In the genomic region with DNA sequence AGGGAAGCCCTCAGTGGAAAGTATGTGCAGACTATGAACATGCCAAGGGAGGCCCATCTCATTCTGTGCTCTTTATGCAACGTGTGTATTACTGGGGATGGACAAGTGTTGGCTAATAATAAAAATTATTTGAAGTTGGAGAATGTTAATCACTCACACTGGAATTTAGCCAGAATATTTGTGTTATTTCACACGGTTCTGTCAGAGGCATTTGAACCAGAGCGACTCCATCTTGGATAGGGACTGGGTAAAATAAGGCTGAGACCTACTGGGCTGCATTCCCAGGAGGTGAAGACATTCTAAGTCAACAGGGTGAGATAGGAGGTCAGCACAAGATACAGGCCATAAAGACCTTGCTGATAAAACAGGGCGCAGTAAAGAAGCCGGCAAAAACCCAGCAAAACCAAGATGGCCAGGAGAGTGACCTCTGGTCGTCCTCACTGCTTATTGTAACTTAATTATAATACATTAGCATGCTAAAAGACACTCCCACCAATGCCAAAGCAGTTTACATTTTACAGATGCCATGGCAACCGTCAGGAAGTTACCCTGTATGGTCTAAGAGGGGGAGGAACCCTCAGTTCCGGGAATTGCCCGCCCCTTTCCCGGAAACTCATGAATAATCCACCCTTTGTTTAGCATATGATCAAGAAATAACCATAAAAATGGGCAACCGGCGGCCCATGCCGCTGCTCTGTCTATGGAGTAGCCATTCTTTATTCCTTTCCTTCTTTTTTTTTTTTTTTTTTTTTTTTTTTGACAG, we compare ENCODE assay signal across 8 cellular contexts. TPM values are rescaled to one million over a fixed set of nuclear protein-coding genes. Genes with fewer than 3 reads are reported as not detected.
A peak's percentile ranks its signal among the peaks of the same experiment; 100 is the strongest.
DNase-seq lines count a peak whose midpoint lies in the region; ATAC-seq and TF ChIP-seq lines count a peak whose summit lies in the region.

No MANE protein-coding gene starts in this region.

- TF ChIP-seq CTCF in type B pancreatic cell (conservative IDR thresholded peaks at IDR 0.05), result no peak

- POLR2A ChIA-PET in activated CD4-positive, alpha-beta memory T cell treated with anti-CD3 and anti-CD28 coated beads, Interleukin-2, amount 10 ng/mL, durations not matched to agents 7 days and 5 days (lab: Charles Lee), result no interaction called here

- ATAC-seq in GM18517 (IDR thresholded peaks at IDR 0.05; ENCODE audit: unreplicated experiment), result no peak

- no peak overlapping the region for H3K9ac ChIP-seq in iPS-18a (ENCODE audit: low read length)

- peaks cover 28% of the 10 kb centered on the region for H3K4me1 Mint-ChIP-seq in activated CD4-positive, alpha-beta memory T cell treated with anti-CD3 and anti-CD28 coated beads, Interleukin-2, amount 10 ng/mL, durations not matched to agents 7 days and 5 days
- peaks cover 5% of the 10 kb centered on the region for H3K4me1 Mint-ChIP-seq in type B pancreatic cell (ENCODE audit: unreplicated experiment)

- H3K36me3 ChIP-seq in iPS-18a (ENCODE audit: control insufficient read depth, low read depth, low read length), result peaks cover 5% of the 10 kb centered on the region

- H3K4me3 ChIP-seq in iPS-18a (ENCODE audit: low read length), result no peak overlapping the region

- peaks cover 41% of the 10 kb centered on the region for H3K27me3 Mint-ChIP-seq in activated CD4-positive, alpha-beta memory T cell treated with anti-CD3 and anti-CD28 coated beads, Interleukin-2, amount 10 ng/mL, durations not matched to agents 7 days and 5 days
- peaks cover 38% of the 10 kb centered on the region for H3K27me3 Mint-ChIP-seq in type B pancreatic cell

- H3K27me3 ChIP-seq in iPS-18a (ENCODE audit: control insufficient read depth, insufficient read depth, low read length), result peaks cover 35% of the 10 kb centered on the region

- CTCF ChIA-PET in activated CD4-positive, alpha-beta memory T cell treated with anti-CD3 and anti-CD28 coated beads, Interleukin-2, amount 10 ng/mL, durations not matched to agents 7 days and 5 days (lab: Charles Lee), result no interaction called here

- no peaks in the 10 kb centered on the region for H3K9me3 Mint-ChIP-seq in activated CD4-positive, alpha-beta memory T cell treated with anti-CD3 and anti-CD28 coated beads, Interleukin-2, amount 10 ng/mL, durations not matched to agents 7 days and 5 days
- no peaks in the 10 kb centered on the region for H3K9me3 Mint-ChIP-seq in type B pancreatic cell

- no peaks in the 10 kb centered on the region for H3K9me3 ChIP-seq in iPS-18a (ENCODE audit: control insufficient read depth, low read depth, low read length)

- no peak overlapping the region for H3K27ac Mint-ChIP-seq in activated CD4-positive, alpha-beta memory T cell treated with anti-CD3 and anti-CD28 coated beads, Interleukin-2, amount 10 ng/mL, durations not matched to agents 7 days and 5 days
- H3K27ac Mint-ChIP-seq in type B pancreatic cell, result no peak overlapping the region

- H3K4me1 ChIP-seq in iPS-18a (ENCODE audit: control insufficient read depth, low read depth, low read length), result peaks cover 15% of the 10 kb centered on the region

- no peak overlapping the region for H3K4me3 Mint-ChIP-seq in activated CD4-positive, alpha-beta memory T cell treated with anti-CD3 and anti-CD28 coated beads, Interleukin-2, amount 10 ng/mL, durations not matched to agents 7 days and 5 days
- peak overlapping the region; percentile 56 for H3K4me3 Mint-ChIP-seq in type B pancreatic cell

- DNase-seq in activated effector memory CD4-positive, alpha-beta T cell treated with anti-CD3 and anti-CD28 coated beads, Interleukin-2, amount 50 U/mL, for 16 hours, result peak; percentile 70
- DNase-seq in activated effector memory CD4-positive, alpha-beta T cell treated with Interleukin-2 at 50 U/mL for 16 hours, result no peak
- peak; percentile 43 for DNase-seq in activated CD4-positive, alpha-beta memory T cell treated with anti-CD3 and anti-CD28 coated beads, Interleukin-2, amount 10 ng/mL, durations not matched to agents 7 days and 5 days
- no peak for DNase-seq in type B pancreatic cell (ENCODE audit: extremely low spot score, unreplicated experiment)
- DNase-seq in DMS79 (lab: John Stamatoyannopoulos, UW), result no peak
- no peak for DNase-seq in GM03348 (ENCODE audit: low spot score)

- H3K36me3 Mint-ChIP-seq in activated CD4-positive, alpha-beta memory T cell treated with anti-CD3 and anti-CD28 coated beads, Interleukin-2, amount 10 ng/mL, durations not matched to agents 7 days and 5 days (ENCODE audit: low read depth), result no peaks in the 10 kb centered on the region
- no peaks in the 10 kb centered on the region for H3K36me3 Mint-ChIP-seq in type B pancreatic cell

- H3K27ac ChIP-seq in iPS-18a (ENCODE audit: low read length), result peak overlapping the region; percentile 10

RNA-seq across cellular contexts. Expression of gene FZD5, which starts 2.6 kb away (rescaled TPM):
- total RNA-seq in activated CD4-positive, alpha-beta memory T cell treated with anti-CD3 and anti-CD28 coated beads, Interleukin-2, amount 10 ng/mL, durations not matched to agents 7 days and 5 days, result under 1 TPM; 0.40 to 0.55 TPM
- 10.8 and 15.1 TPM in 2 replicates for total RNA-seq in type B pancreatic cell (ENCODE audit: low replicate concordance)

Comparison
In these comparisons a context has a peak if more than half of its experiments do, and no peak if none do; other contexts are left out.
1. DNase-seq: peak in activated effector memory CD4-positive, alpha-beta T cell treated with anti-CD3 and anti-CD28 coated beads, Interleukin-2, amount 50 U/mL, for 16 hours (single experiment) and activated CD4-positive, alpha-beta memory T cell treated with anti-CD3 and anti-CD28 coated beads, Interleukin-2, amount 10 ng/mL, durations not matched to agents 7 days and 5 days (single experiment); none in activated effector memory CD4-positive, alpha-beta T cell treated with Interleukin-2 at 50 U/mL for 16 hours (single experiment), type B pancreatic cell (single experiment), DMS79 (single experiment) and GM03348 (single experiment).